9 cellular contexts compared by ENCODE assay signal in genomic region chr20:43915209-43916072, GRCh38. TPM values are rescaled to one million over a fixed set of nuclear protein-coding genes. Genes with fewer than 3 reads are reported as not detected.
DNase-seq lines count a peak whose midpoint lies in the region; ATAC-seq and TF ChIP-seq lines count a peak whose summit lies in the region.
"Had no signal": no experiment of that assay in that cellular context is flagged by ENCODE, and none has a peak within 500 bp of the region (broad histone marks: within the 10 kb centered on the region; RNA-seq: fewer than 3 reads in every experiment).

No MANE protein-coding gene starts in this region.

- peak overlapping the region; percentile 81 for H4K8ac ChIP-seq in mesenchymal stem cell (ENCODE audit: low read length)

- peak overlapping the region; percentile 99 to 100 for H3K18ac ChIP-seq in mesenchymal stem cell (ENCODE audit: low read depth in 1 of 2, low read length in 2 of 2)

- intact Hi-C loops in dendritic cell treated with granulocyte-macrophage colony-stimulating factor and Interleukin-4, amounts not matched to agents 40 ng/mL and 50 ng/mL, for 4 days (cut with micrococcal nuclease) = loop anchor here (10.0 kb wide), 1 partner anchor 161 kb away; no protein-coding TSS in a partner anchor
- intact Hi-C loops in testis (cut with DNase I; ENCODE audit: low total_unique reads) = no loop called here

- DNase-seq in NCI-H2227 (lab: John Stamatoyannopoulos, UW; ENCODE audit: unreplicated experiment) (peak; percentile 21), NCI-H2227 treated with DMSO at 0.1 percent for 48 hours (lab: John Stamatoyannopoulos, UW) (no peak), mesenchymal stem cell (peak; percentile 64), testis (peak; percentile 46), NCI-H1048 (lab: John Stamatoyannopoulos, UW) (no peak)

- TF ChIP-seq CTCF in VCaP (conservative IDR thresholded peaks at IDR 0.05) = no peak
- no peak for TF ChIP-seq CTCF in testis (IDR thresholded peaks at IDR 0.05)

- ATAC-seq in GM21737 (IDR thresholded peaks at IDR 0.05; ENCODE audit: unreplicated experiment) = no peak

- H3K4ac ChIP-seq in mesenchymal stem cell (ENCODE audit: low read depth in 1 of 2, low read length in 2 of 2) = peak overlapping the region; percentile 97 to 100

- H2AFZ ChIP-seq in mesenchymal stem cell (ENCODE audit: low read depth, low read length) = peak overlapping the region; percentile 92

- H3K27ac Mint-ChIP-seq in dendritic cell treated with granulocyte-macrophage colony-stimulating factor and Interleukin-4, amounts not matched to agents 40 ng/mL and 50 ng/mL, for 4 days = peak overlapping the region; percentile 2

- H3K9me3 Mint-ChIP-seq in dendritic cell treated with granulocyte-macrophage colony-stimulating factor and Interleukin-4, amounts not matched to agents 40 ng/mL and 50 ng/mL, for 4 days = peaks cover 20% of the 10 kb centered on the region

- H3K4me2 ChIP-seq in mesenchymal stem cell (ENCODE audit: low read length, poor library complexity, severe bottlenecking) = peak overlapping the region; percentile 53

- no peak overlapping the region for H2BK5ac ChIP-seq in mesenchymal stem cell (ENCODE audit: low read depth, low read length, poor library complexity, severe bottlenecking)

- H3K79me1 ChIP-seq in mesenchymal stem cell (replicated peaks; ENCODE audit: low read length, poor library complexity, severe bottlenecking) = no peaks in the 10 kb centered on the region

- H2BK12ac ChIP-seq in mesenchymal stem cell (ENCODE audit: low read length in 2 of 2) = peak overlapping the region; percentile 80 to 99

- peak overlapping the region; percentile 99 for H4K91ac ChIP-seq in mesenchymal stem cell (ENCODE audit: low read length)

- H3K4me3 Mint-ChIP-seq in dendritic cell treated with granulocyte-macrophage colony-stimulating factor and Interleukin-4, amounts not matched to agents 40 ng/mL and 50 ng/mL, for 4 days = peak overlapping the region; percentile 44

- H3K36me3 Mint-ChIP-seq in dendritic cell treated with granulocyte-macrophage colony-stimulating factor and Interleukin-4, amounts not matched to agents 40 ng/mL and 50 ng/mL, for 4 days (ENCODE audit: low read depth) = no peaks in the 10 kb centered on the region

- H3K9me3 ChIP-seq in mesenchymal stem cell (ENCODE audit: control insufficient read depth, low read length) (peaks cover 17% of the 10 kb centered on the region), testis (no peaks in the 10 kb centered on the region)

- under 1% methylated on average over 63 of the region's 66 CpGs for WGBS in mesenchymal stem cell
- 0 to 3% methylated on average over 2 to 59 of the region's 66 CpGs for WGBS in testis, 2 donors

- H3K27me3 ChIP-seq in mesenchymal stem cell (ENCODE audit: control insufficient read depth in 1 of 2, insufficient read depth in 1 of 2, low read length in 2 of 2) (peaks cover 11 to 68% of the 10 kb centered on the region in 2 experiments), testis (no peaks in the 10 kb centered on the region)

- H3K14ac ChIP-seq in mesenchymal stem cell (ENCODE audit: low read length in 2 of 2) = peak overlapping the region in 1 of 2 experiments; percentile 100

- no peak overlapping the region for H2AK5ac ChIP-seq in mesenchymal stem cell (ENCODE audit: low read length, severe bottlenecking)

- peak overlapping the region; percentile 71 for H2BK120ac ChIP-seq in mesenchymal stem cell (ENCODE audit: low read depth, low read length)

- H3K4me3 ChIP-seq in mesenchymal stem cell (ENCODE audit: insufficient read depth in 1 of 2, low read depth in 1 of 2, low read length in 2 of 2) (peak overlapping the region; percentile 34 to 80), testis (peak overlapping the region; percentile 55 to 69)

- H3K36me3 ChIP-seq in mesenchymal stem cell (ENCODE audit: control insufficient read depth in 1 of 2, insufficient read depth in 2 of 2, low read depth in 1 of 2, low read length in 2 of 2) = no peaks in the 10 kb centered on the region
- no peaks in the 10 kb centered on the region for H3K36me3 ChIP-seq in testis (ENCODE audit: low read depth, missing control alignments)
- H3K36me3 ChIP-seq: adrenal gland had no signal

- peak overlapping the region; percentile 83 to 100 for H3K23ac ChIP-seq in mesenchymal stem cell (ENCODE audit: low read length in 2 of 2)

- TF ChIP-seq POLR2A in testis (IDR thresholded peaks at IDR 0.05) = no peak

- peak overlapping the region; percentile 71; the same call in 1 of the 2 replicates for H3K27ac ChIP-seq in VCaP
- no peak overlapping the region for H3K27ac ChIP-seq in mesenchymal stem cell (ENCODE audit: low read length, poor library complexity, severe bottlenecking)
- peak overlapping the region; percentile 20 to 21 for H3K27ac ChIP-seq in testis

- peak overlapping the region; percentile 74 for H3K9ac ChIP-seq in mesenchymal stem cell (ENCODE audit: low read length)

- H3K4me1 ChIP-seq in mesenchymal stem cell (ENCODE audit: control insufficient read depth, insufficient read depth, low read depth, low read length) (peaks cover 21% of the 10 kb centered on the region), testis (peaks cover 14% of the 10 kb centered on the region)

- H3K4me1 Mint-ChIP-seq in dendritic cell treated with granulocyte-macrophage colony-stimulating factor and Interleukin-4, amounts not matched to agents 40 ng/mL and 50 ng/mL, for 4 days (ENCODE audit: low read depth) = peaks cover 35% of the 10 kb centered on the region

- peaks cover 89% of the 10 kb centered on the region for H3K27me3 Mint-ChIP-seq in dendritic cell treated with granulocyte-macrophage colony-stimulating factor and Interleukin-4, amounts not matched to agents 40 ng/mL and 50 ng/mL, for 4 days

- peak overlapping the region; percentile 85 for H2BK15ac ChIP-seq in mesenchymal stem cell (ENCODE audit: low read depth, poor library complexity, severe bottlenecking)

RNA-seq across cellular contexts. Expression of gene TOX2, which starts 0.8 kb away (rescaled TPM):
- polyA plus RNA-seq in mesenchymal stem cell (2013, experiment 1 of 2) = 170 TPM
- polyA plus RNA-seq in mesenchymal stem cell (2013, experiment 2 of 2) = 164 TPM
- 10 to 100 TPM; 48.1 to 67.0 TPM for total RNA-seq in testis
- 43.8 TPM for polyA plus RNA-seq in testis (ENCODE audit: insufficient read depth, low read depth, low replicate concordance)

Comparison
In these comparisons a context has a peak if more than half of its experiments do, and no peak if none do; other contexts are left out.
1. DNase-seq: peak in NCI-H2227 (single experiment), mesenchymal stem cell (single experiment) and testis (single experiment); none in NCI-H2227 treated with DMSO at 0.1 percent for 48 hours (single experiment) and NCI-H1048 (single experiment).